ENCODE assay signal across 6 cellular contexts in genomic region chr14:58398495-58398894, GRCh38.
"Had no signal": no experiment of that assay in that cellular context is flagged by ENCODE, and none has a peak within 500 bp of the region (broad histone marks: within the 10 kb centered on the region; RNA-seq: fewer than 3 reads in every experiment).

No MANE protein-coding gene starts in this region.

- ATAC-seq: GM12878 had no signal

- DNase-seq: GF-D8 had no signal

- FAIRE-seq: GM12878, GM12891, GM12892, GM18507, GM19239 had no signal
